Comparison of ENCODE assay signal across 30 cellular contexts in the genomic region with DNA sequence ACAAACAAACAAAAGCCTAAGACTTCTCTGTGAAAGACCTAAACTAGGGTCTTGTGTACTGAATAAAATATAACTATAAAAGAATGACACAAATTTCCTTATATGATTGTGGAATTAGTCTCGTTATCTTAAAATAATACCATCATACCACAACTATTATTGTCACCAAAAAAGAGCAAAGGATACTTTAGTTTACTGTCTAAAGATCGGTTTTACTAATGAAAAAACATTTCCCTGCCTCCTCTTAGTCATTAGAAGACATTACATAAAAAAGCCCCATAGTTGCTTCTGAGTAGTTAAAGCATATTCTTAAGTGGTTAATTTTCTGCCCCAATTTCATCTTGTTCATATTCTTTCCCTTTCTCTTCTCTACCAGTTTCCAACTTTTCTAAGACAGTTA. TPM values are rescaled to one million over a fixed set of nuclear protein-coding genes. Genes with fewer than 3 reads are reported as not detected.
"Had no signal": no experiment of that assay in that cellular context is flagged by ENCODE, and none has a peak within 500 bp of the region (broad histone marks: within the 10 kb centered on the region; RNA-seq: fewer than 3 reads in every experiment).

No MANE protein-coding gene starts in this region.

- ATAC-seq: activated T-cell treated with anti-CD3 and anti-CD28 coated beads, Interleukin-2, amount 50 U/mL, for 72 hours; esophagus mucosa; T-helper 17 cell; WTC11 had no signal

- FAIRE-seq: astrocyte, bronchial epithelial cell, frontal cortex had no signal

- H3K4me3 ChIP-seq: coronary artery, dorsolateral prefrontal cortex had no signal

- H3K27ac ChIP-seq: brain microvascular endothelial cell, coronary artery, dorsolateral prefrontal cortex had no signal

- H3K27me3 ChIP-seq: brain microvascular endothelial cell, dorsolateral prefrontal cortex had no signal

- H3K36me3 ChIP-seq: brain microvascular endothelial cell had no signal

- DNase-seq: activated CD4-positive, alpha-beta memory T cell treated with anti-CD3 and anti-CD28 coated beads, Interleukin-2, amount 10 ng/mL, durations not matched to agents 7 days and 5 days; activated CD4-positive, alpha-beta T cell treated with anti-CD3 and anti-CD28 coated beads for 1 hour; activated CD4-positive, alpha-beta T cell treated with anti-CD3 and anti-CD28 coated beads for 4 hours; activated CD4-positive, alpha-beta T cell treated with anti-CD3 and anti-CD28 coated beads, Interleukin-2, amount 10 ng/mL, durations not matched to agents 7 days and 5 days; activated CD4-positive, alpha-beta T cell treated with anti-CD3 and anti-CD28 coated beads, Interleukin-2, amount 50 U/mL, for 4 hours; activated CD8-positive, alpha-beta memory T cell treated with anti-CD3 and anti-CD28 coated beads, Interleukin-2, amount 50 U/mL, for 48 hours; activated gamma-delta T cell; activated naive CD4-positive, alpha-beta T cell treated with anti-CD3 and anti-CD28 coated beads, Interleukin-2, amount 50 U/mL, for 16 hours; activated naive CD4-positive, alpha-beta T cell treated with Interleukin-2 at 50 U/mL for 16 hours; activated T-cell treated with anti-CD3 and anti-CD28 coated beads for 4 hours; activated T-cell treated with anti-CD3 and anti-CD28 coated beads, Interleukin-2, amount 50 U/mL, for 24 hours; activated T-cell treated with anti-CD3 and anti-CD28 coated beads, Interleukin-2, amount 50 U/mL, for 72 hours; amniotic stem cell; anterior cingulate cortex; brain microvascular endothelial cell; dorsolateral prefrontal cortex; effector memory CD4-positive, alpha-beta T cell; endodermal cell; foreskin fibroblast; head of caudate nucleus; T-helper 1 cell; T-helper 17 cell had no signal

RNA-seq across cellular contexts. Expression of gene PRL, which starts 33.1 kb away (rescaled TPM):
- total RNA-seq: activated CD4-positive, alpha-beta memory T cell treated with anti-CD3 and anti-CD28 coated beads, Interleukin-2, amount 10 ng/mL, durations not matched to agents 7 days and 5 days; activated CD4-positive, alpha-beta T cell treated with anti-CD3 and anti-CD28 coated beads, Interleukin-2, amount 10 ng/mL, durations not matched to agents 7 days and 5 days; astrocyte; bronchial epithelial cell; cardiac septum; dorsolateral prefrontal cortex; endodermal cell; epithelial cell of proximal tubule; esophagus mucosa; frontal cortex; T-helper 17 cell; WTC11 had no signal
